In the genomic region with DNA sequence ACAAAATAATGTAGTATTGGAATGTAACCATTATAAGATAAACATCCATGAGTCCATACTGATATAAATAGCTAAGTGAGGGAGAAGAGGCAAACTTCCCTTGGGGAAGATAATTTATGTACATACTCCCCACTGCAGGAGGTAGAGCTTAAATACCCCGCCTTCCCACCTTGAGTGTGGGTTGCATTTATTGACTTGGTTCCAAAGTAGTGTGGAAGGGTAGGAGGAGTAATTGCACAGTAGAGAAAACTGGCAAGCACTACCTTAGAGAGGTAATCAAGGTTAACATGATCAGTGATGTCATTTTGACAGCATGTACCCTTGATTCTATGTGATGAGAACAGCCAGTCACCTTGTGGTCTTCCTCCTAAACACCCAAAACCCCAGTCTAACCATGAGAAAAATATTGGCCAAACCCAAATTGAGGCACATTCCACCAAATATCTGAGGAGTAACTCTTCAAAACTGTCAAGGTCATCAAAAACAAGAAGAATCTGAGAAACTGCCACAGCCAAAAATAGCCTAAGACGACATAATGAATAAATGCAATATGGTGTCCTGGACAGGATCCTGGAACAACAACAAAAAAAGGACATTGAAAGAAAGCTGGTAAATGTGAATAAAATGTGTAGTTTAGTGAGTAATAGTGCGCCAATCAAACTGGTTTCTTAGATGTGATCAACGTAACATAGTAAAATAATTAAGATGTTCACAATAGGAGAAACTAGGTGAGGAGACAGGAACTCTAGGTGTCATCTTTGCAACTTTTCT, we compare ENCODE assay signal across 8 cellular contexts. TPM values are rescaled to one million over a fixed set of nuclear protein-coding genes. Genes with fewer than 3 reads are reported as not detected.
A peak's percentile ranks its signal among the peaks of the same experiment; 100 is the strongest.
DNase-seq lines count a peak whose midpoint lies in the region; ATAC-seq and TF ChIP-seq lines count a peak whose summit lies in the region.

No MANE protein-coding gene starts in this region.

- no peaks in the 10 kb centered on the region for H3K36me3 ChIP-seq in ascending aorta
- H3K36me3 ChIP-seq in lower lobe of right lung, result no peaks in the 10 kb centered on the region

- CTCF ChIA-PET in activated naive CD4-positive, alpha-beta T cell treated with anti-CD3 and anti-CD28 coated beads, Interleukin-2, amount 10 ng/mL, durations not matched to agents 7 days and 5 days (lab: Charles Lee), result interaction anchor here (1.1 kb wide), 1 partner anchor 11 kb away, joined by 3 read pairs; no protein-coding TSS in a partner anchor

- H3K4me1 Mint-ChIP-seq in activated naive CD4-positive, alpha-beta T cell treated with anti-CD3 and anti-CD28 coated beads, Interleukin-2, amount 10 ng/mL, durations not matched to agents 7 days and 5 days, result peaks cover 32% of the 10 kb centered on the region
- H3K4me1 Mint-ChIP-seq in type B pancreatic cell (ENCODE audit: unreplicated experiment), result peaks cover 23% of the 10 kb centered on the region

- peaks cover 0 to 18% of the 10 kb centered on the region in 2 donors for H3K4me1 ChIP-seq in ascending aorta
- H3K4me1 ChIP-seq in lower lobe of right lung, result peaks cover 20% of the 10 kb centered on the region

- peaks cover 12% of the 10 kb centered on the region for H3K36me3 Mint-ChIP-seq in activated naive CD4-positive, alpha-beta T cell treated with anti-CD3 and anti-CD28 coated beads, Interleukin-2, amount 10 ng/mL, durations not matched to agents 7 days and 5 days
- peaks cover 9% of the 10 kb centered on the region for H3K36me3 Mint-ChIP-seq in type B pancreatic cell

- peaks cover 8% of the 10 kb centered on the region for H3K27me3 Mint-ChIP-seq in activated naive CD4-positive, alpha-beta T cell treated with anti-CD3 and anti-CD28 coated beads, Interleukin-2, amount 10 ng/mL, durations not matched to agents 7 days and 5 days
- peaks cover 2% of the 10 kb centered on the region for H3K27me3 Mint-ChIP-seq in type B pancreatic cell

- H3K9me3 ChIP-seq in ascending aorta (no peaks in the 10 kb centered on the region), lower lobe of right lung (no peaks in the 10 kb centered on the region)

- H3K27ac Mint-ChIP-seq in activated naive CD4-positive, alpha-beta T cell treated with anti-CD3 and anti-CD28 coated beads, Interleukin-2, amount 10 ng/mL, durations not matched to agents 7 days and 5 days, result peak overlapping the region; percentile 91
- H3K27ac Mint-ChIP-seq in type B pancreatic cell, result peak overlapping the region; percentile 93

- WGBS in lower leg skin, 2 donors, result 27 to 31% methylated on average over 4 of the region's 4 CpGs

- H3K27ac ChIP-seq in ascending aorta (peak overlapping the region; percentile 86 to 89), lower lobe of right lung (peak overlapping the region; percentile 86)

- H3K9me3 Mint-ChIP-seq in activated naive CD4-positive, alpha-beta T cell treated with anti-CD3 and anti-CD28 coated beads, Interleukin-2, amount 10 ng/mL, durations not matched to agents 7 days and 5 days, result no peaks in the 10 kb centered on the region
- no peaks in the 10 kb centered on the region for H3K9me3 Mint-ChIP-seq in type B pancreatic cell

- no peak for TF ChIP-seq POLR2A in lower leg skin (IDR thresholded peaks at IDR 0.05)

- H3K27me3 ChIP-seq in ascending aorta (no peaks in the 10 kb centered on the region), lower lobe of right lung (ENCODE audit: low read depth) (no peaks in the 10 kb centered on the region)

- ATAC-seq in lower lobe of right lung, result no peak
- ATAC-seq in HG03108 (IDR thresholded peaks at IDR 0.05; ENCODE audit: unreplicated experiment), result no peak

- H3K4me3 ChIP-seq in ascending aorta (peak overlapping the region; percentile 75 to 95), lower lobe of right lung (peak overlapping the region; percentile 90), lower leg skin (ENCODE audit: low read depth, poor library complexity, severe bottlenecking) (no peak overlapping the region)

- H3K4me3 Mint-ChIP-seq in activated naive CD4-positive, alpha-beta T cell treated with anti-CD3 and anti-CD28 coated beads, Interleukin-2, amount 10 ng/mL, durations not matched to agents 7 days and 5 days, result peak overlapping the region; percentile 92
- H3K4me3 Mint-ChIP-seq in type B pancreatic cell, result peak overlapping the region; percentile 92

- no peak for DNase-seq in activated naive CD4-positive, alpha-beta T cell treated with anti-CD3 and anti-CD28 coated beads, Interleukin-2, amount 10 ng/mL, durations not matched to agents 7 days and 5 days
- no peak for DNase-seq in activated naive CD4-positive, alpha-beta T cell treated with Interleukin-2 at 50 U/mL for 16 hours
- no peak for DNase-seq in ascending aorta (ENCODE audit: low spot score in 2 of 2)
- DNase-seq in lower lobe of right lung, result no peak
- DNase-seq in type B pancreatic cell (ENCODE audit: extremely low spot score, unreplicated experiment), result no peak
- DNase-seq in lower leg skin (ENCODE audit: low spot score in 2 of 2), result no peak
- no peak for DNase-seq in SK-N-DZ (ENCODE audit: low spot score)

- no peak for TF ChIP-seq CTCF in ascending aorta (IDR thresholded peaks at IDR 0.05)
- TF ChIP-seq CTCF in lower lobe of right lung (IDR thresholded peaks at IDR 0.05), result no peak
- TF ChIP-seq CTCF in type B pancreatic cell (conservative IDR thresholded peaks at IDR 0.05), result no peak
- TF ChIP-seq CTCF in lower leg skin (IDR thresholded peaks at IDR 0.05), result no peak

- intact Hi-C loops in ascending aorta (cut with DNase I) (loop anchor here (5.0 kb wide), 1 partner anchor 112 kb away; the partner anchor contains the start of gene DYNC1LI1), lower lobe of right lung (cut with DNase I) (no loop called here), lower leg skin (cut with DNase I; ENCODE audit: low total_unique reads) (no loop called here)

RNA-seq across cellular contexts. Expression of gene CNOT10, which starts 0.8 kb away (rescaled TPM):
- total RNA-seq in ascending aorta, result 7.6 TPM
- total RNA-seq in lower lobe of right lung, result 35.7 TPM
- total RNA-seq in type B pancreatic cell (ENCODE audit: low replicate concordance), result 41.6 and 42.8 TPM in 2 replicates
- total RNA-seq in lower leg skin, result 10 to 100 TPM; 22.2 to 28.2 (median 24.0) TPM
- polyA plus RNA-seq in SK-N-DZ (2014; cell fraction: cytosol; rRNA removed), result 50.3 and 55.3 TPM in 2 replicates
- polyA plus RNA-seq in SK-N-DZ (2014; cell fraction: nucleus; rRNA removed), result 40.5 and 126 TPM in 2 replicates
